ENCODE assay signal across 9 cellular contexts in genomic region chr1:35369922-35370671, GRCh38.
A peak's percentile ranks its signal among the peaks of the same experiment; 100 is the strongest.
DNase-seq lines count a peak whose midpoint lies in the region; ATAC-seq, FAIRE-seq and TF ChIP-seq lines count a peak whose summit lies in the region.
"Had no signal": no experiment of that assay in that cellular context is flagged by ENCODE, and none has a peak within 500 bp of the region (broad histone marks: within the 10 kb centered on the region; RNA-seq: fewer than 3 reads in every experiment).

No MANE protein-coding gene starts in this region.

- no peak overlapping the region for H3K56ac ChIP-seq in H9 (ENCODE audit: insufficient read length, low read depth, low read length)

- CTCF ChIA-PET in AG04449 (lab: Yijun Ruan, JAX) (no interaction called here), GM12878 (lab: Yijun Ruan, JAX) (interaction anchor here (1.3 kb wide), 1 partner anchor 9 kb away, joined by 3 read pairs; no protein-coding TSS in a partner anchor)

- H3K79me2 ChIP-seq in H9 (ENCODE audit: insufficient read depth, low read length) (no peaks in the 10 kb centered on the region), GM12878 (ENCODE audit: control insufficient read depth, insufficient read depth, low read length) (no peaks in the 10 kb centered on the region)

- no peak overlapping the region for H4K91ac ChIP-seq in H9 (ENCODE audit: insufficient read length, low read depth, low read length)

- no peak overlapping the region for H3K14ac ChIP-seq in H9 (ENCODE audit: insufficient read depth, low read length)

- H2BK20ac ChIP-seq in H9 (ENCODE audit: low read depth, low read length, poor library complexity, severe bottlenecking): no peak overlapping the region

- H3K4me2 ChIP-seq in H9 (ENCODE audit: insufficient read depth, insufficient read length, low read length) (no peak overlapping the region), GM12878 (ENCODE audit: control insufficient read depth, insufficient read depth) (no peak overlapping the region)

- no peak for TF ChIP-seq EP300 in GM12878 (IDR thresholded peaks at IDR 0.05; ENCODE audit: borderline replicate concordance in 1 of 2, control insufficient read depth in 1 of 2, low read depth in 2 of 2, low read length in 2 of 2)

- in situ Hi-C loops in GM12878 (cut with MboI): no loop called here

- SMC1A ChIA-PET in GM12878 (lab: Charles Lee; ENCODE audit: uncharacterized antibody, unreplicated experiment): interaction anchor here (0.9 to 1.2 kb wide), 3 partner anchors 8 to 194 kb away, joined by 3 read pairs; no protein-coding TSS in a partner anchor

- no peaks in the 10 kb centered on the region for H3K79me1 ChIP-seq in H9 (ENCODE audit: insufficient read depth, low read depth, low read length, poor library complexity, severe bottlenecking)

- H3K4me1 Mint-ChIP-seq in H9: no peaks in the 10 kb centered on the region

- H3K4me3 ChIP-seq in AG04449 (ENCODE audit: low read depth, low read length) (no peak overlapping the region), GM12878 (no peak overlapping the region)

- H3K27me3 ChIP-seq in H9 (ENCODE audit: insufficient read depth, low read length): no peaks in the 10 kb centered on the region
- H3K27me3 ChIP-seq in GM12878 (replicated peaks in 1 of 2; ENCODE audit: control insufficient read depth in 2 of 2, insufficient read depth in 2 of 2, low read length in 1 of 2): no peaks in the 10 kb centered on the region

- TF ChIP-seq CTCF in AG04449 (IDR thresholded peaks at IDR 0.05; ENCODE audit: insufficient read depth, low read length, missing control alignments) (no peak), H9 (conservative IDR thresholded peaks at IDR 0.05) (no peak), GM12878 (IDR thresholded peaks at IDR 0.05 in 2 of 3, conservative IDR thresholded peaks at IDR 0.05 in 1 of 3; ENCODE audit: control insufficient read depth in 2 of 3, extremely low read depth in 1 of 3, insufficient read depth in 1 of 3, low read depth in 3 of 3, low read length in 3 of 3) (no peak)

- H2BK15ac ChIP-seq in H9 (ENCODE audit: low read depth, low read length): no peak overlapping the region

- H3K36me3 Mint-ChIP-seq in H9 (ENCODE audit: insufficient read depth in 1 of 3, low read depth in 3 of 3): peaks cover 13 to 23% (median 20%) of the 10 kb centered on the region in 3 experiments

- H3K27ac Mint-ChIP-seq in H9: peak overlapping the region; percentile 40 to 86 (median 61); a peak in 5 of 7 replicates

- no peak overlapping the region for H3K4me3 Mint-ChIP-seq in H9

- H3K4ac ChIP-seq in H9 (ENCODE audit: low read depth, low read length): no peak overlapping the region

- POLR2A ChIA-PET in AG04449 (lab: Yijun Ruan, JAX) (interaction anchor here (0.6 kb wide), 2 partner anchors 102 to 399 kb away, joined by 4 read pairs; partner anchors contain the start of gene ZMYM4), GM12878 (lab: Charles Lee) (interaction anchor here (0.6 to 1.3 kb wide), 7 partner anchors 9 to 806 kb away, joined by 3 to 7 read pairs (median 5); no protein-coding TSS in a partner anchor)

- H2BK120ac ChIP-seq in H9 (ENCODE audit: low read depth, low read length, poor library complexity, severe bottlenecking): no peak overlapping the region

- H4K5ac ChIP-seq in H9 (ENCODE audit: insufficient read length, low read depth, low read length): no peak overlapping the region

- H3K23me2 ChIP-seq in H9 (ENCODE audit: insufficient read length, low read depth, low read length, poor library complexity, severe bottlenecking): no peaks in the 10 kb centered on the region

- H3K23ac ChIP-seq in H9 (ENCODE audit: insufficient read length, low read depth, low read length): no peak overlapping the region

- TF ChIP-seq RAD21 in GM12878 (IDR thresholded peaks at IDR 0.05; ENCODE audit: insufficient read depth, low read depth, low read length): no peak

- H3K18ac ChIP-seq in H9 (ENCODE audit: insufficient read length, low read depth, low read length): no peak overlapping the region

- no peaks in the 10 kb centered on the region for H3K27me3 Mint-ChIP-seq in H9 (ENCODE audit: low read depth)

- H2AFZ ChIP-seq in H9 (ENCODE audit: low read length): no peak overlapping the region
- H2AFZ ChIP-seq in GM12878 (ENCODE audit: control insufficient read depth, low read depth, low read length): no peak overlapping the region

- TF ChIP-seq POLR2A in GM12878 (IDR thresholded peaks at IDR 0.05; ENCODE audit: low read depth, low read length): no peak

- H4K20me1 ChIP-seq in H9 (ENCODE audit: control insufficient read depth, insufficient read depth, insufficient read length): no peaks in the 10 kb centered on the region
- no peaks in the 10 kb centered on the region for H4K20me1 ChIP-seq in GM12878 (ENCODE audit: control insufficient read depth, insufficient read depth)

- no CpG with 5 or more reads among the region's 4 CpGs for WGBS in H9 (ENCODE audit: extremely low coverage, insufficient read length, low lambda C conversion rate)
- WGBS in GM12878 (ENCODE audit: insufficient coverage, insufficient replicate concordance, low lambda C conversion rate, missing lambda C conversion rate): 84% methylated on average over 4 of the region's 4 CpGs

- H3K9me3 Mint-ChIP-seq in H9: no peaks in the 10 kb centered on the region

- peak; percentile 55; the same call in 2 of the 3 replicates for ATAC-seq in GM12878
- no peak for ATAC-seq in HG03342 (IDR thresholded peaks at IDR 0.05; ENCODE audit: unreplicated experiment)
- ATAC-seq in esophagus mucosa: no peak

- no peak overlapping the region for H2BK12ac ChIP-seq in H9 (ENCODE audit: insufficient read length, low read depth, low read length)

- H3T11ph ChIP-seq in H9 (ENCODE audit: low read length): no peak overlapping the region

- no peak overlapping the region for H2BK5ac ChIP-seq in H9 (ENCODE audit: insufficient read length, low read length)

- H3K4me1 ChIP-seq in H9 (ENCODE audit: insufficient read depth, low read length) (no peaks in the 10 kb centered on the region), GM12878 (ENCODE audit: control insufficient read depth, insufficient read depth, low read length) (peaks cover 3% of the 10 kb centered on the region; the same call in 1 of the 2 replicates)

- H3K36me3 ChIP-seq in GM12878 (ENCODE audit: control insufficient read depth in 2 of 2, insufficient read depth in 2 of 2, low read length in 1 of 2): no peaks in the 10 kb centered on the region

- no peak for FAIRE-seq in GM12878 (lab: Jason Lieb, UNC)

- H3K9me3 ChIP-seq in H9 (ENCODE audit: control insufficient read depth, low read depth, low read length): no peaks in the 10 kb centered on the region
- H3K9me3 ChIP-seq in GM12878 (replicated peaks; ENCODE audit: control insufficient read depth, insufficient read depth, low read length): no peaks in the 10 kb centered on the region

- no peak overlapping the region for H4K8ac ChIP-seq in H9 (replicated peaks; ENCODE audit: insufficient read length, low read depth, low read length)

- DNase-seq in AG04449 (ENCODE audit: low read depth, low spot score) (peak; percentile 19), H9 (no peak), GM12878 (ENCODE audit: low read depth, low spot score) (no peak), left kidney (ENCODE audit: low read depth, low spot score) (peak; percentile 72), RKO (ENCODE audit: low spot score) (no peak)
- DNase-seq in stimulated activated CD8-positive, alpha-beta memory T cell treated with anti-CD3 and anti-CD28 coated beads, Interleukin-4, amount 100 ng/mL, for 48 hours: no peak

- H3K9ac ChIP-seq in H9 (ENCODE audit: extremely low read depth, insufficient read length, low read length) (no peak overlapping the region), GM12878 (ENCODE audit: control insufficient read depth, insufficient read depth, low read length) (no peak overlapping the region)

- H3K27ac ChIP-seq in H9 (ENCODE audit: insufficient read length, low read depth, low read length) (no peak overlapping the region), GM12878 (ENCODE audit: control insufficient read depth, insufficient read depth) (no peak overlapping the region)
- H3K27ac ChIP-seq: HL-60 had no signal

- RAD21 ChIA-PET in GM12878 (lab: Charles Lee; ENCODE audit: unreplicated experiment): no interaction called here

- no peak overlapping the region for H2AK5ac ChIP-seq in H9 (ENCODE audit: insufficient read length, low read length)

- no TSS peak for BruUV-seq in GM12878 (replicated peaks; lab: Mats Ljungman, UMichigan)

- intact Hi-C loops in GM12878 (cut with micrococcal nuclease; ENCODE audit: unreplicated experiment): no loop called here

TF ChIP-seq in GM12878, 131 proteins besides CTCF, POLR2A, EP300 and RAD21:
- TF ChIP-seq E4F1 (IDR thresholded peaks at IDR 0.05; ENCODE audit: borderline replicate concordance, partially characterized antibody) (no peak), ZNF24 (IDR thresholded peaks at IDR 0.05) (0 out of 2 replicates have a peak, but pooled peaks have one; percentile 12)

Comparison
In these comparisons a context has a peak if more than half of its experiments do, and no peak if none do; other contexts are left out.
1. DNase-seq: peak in AG04449 (single experiment) and left kidney (single experiment); none in H9 (single experiment), GM12878 (single experiment), RKO (single experiment) and stimulated activated CD8-positive, alpha-beta memory T cell treated with anti-CD3 and anti-CD28 coated beads, Interleukin-4, amount 100 ng/mL, for 48 hours (single experiment).